In genomic region chr3:186932281-186933181, GRCh38 we compare ENCODE assay signal across 8 cellular contexts. TPM values are rescaled to one million over a fixed set of nuclear protein-coding genes. Genes with fewer than 3 reads are reported as not detected.
A peak's percentile ranks its signal among the peaks of the same experiment; 100 is the strongest.
DNase-seq lines count a peak whose midpoint lies in the region; ATAC-seq and TF ChIP-seq lines count a peak whose summit lies in the region.

No MANE protein-coding gene starts in this region.

- H3K36me3 Mint-ChIP-seq in Caco-2 (ENCODE audit: insufficient read depth, unreplicated experiment), result no peaks in the 10 kb centered on the region

- no peak overlapping the region for H3K27ac Mint-ChIP-seq in Caco-2 (ENCODE audit: unreplicated experiment)

- ATAC-seq in HG03442 (IDR thresholded peaks at IDR 0.05; ENCODE audit: unreplicated experiment) (no peak), GM21423 (IDR thresholded peaks at IDR 0.05; ENCODE audit: unreplicated experiment) (no peak)

- H3K27ac ChIP-seq in colonic mucosa, result peak overlapping the region; percentile 48

- CTCF ChIA-PET in Caco-2 (lab: Charles Lee), result no interaction called here

- intact Hi-C loops in Caco-2 (cut with micrococcal nuclease; ENCODE audit: unreplicated experiment) (loop anchor here (5.0 kb wide), 1 partner anchor 35 kb away; no protein-coding TSS in a partner anchor), colonic mucosa (cut with DNase I) (no loop called here)

- H3K9ac ChIP-seq in colonic mucosa (ENCODE audit: low read depth in 2 of 2, low read length in 2 of 2), result peak overlapping the region; percentile 76 to 81
- peak overlapping the region; percentile 70 for H3K9ac ChIP-seq in mucosa of stomach (ENCODE audit: low read length)

- peaks cover 5% of the 10 kb centered on the region for H3K4me1 Mint-ChIP-seq in Caco-2 (ENCODE audit: low read depth, unreplicated experiment)

- peaks cover 2% of the 10 kb centered on the region; the same call in 1 of the 2 replicates for H3K36me3 ChIP-seq in Caco-2 (ENCODE audit: control insufficient read depth, insufficient read depth, low read length)
- no peaks in the 10 kb centered on the region for H3K36me3 ChIP-seq in colonic mucosa
- no peaks in the 10 kb centered on the region for H3K36me3 ChIP-seq in mucosa of stomach (ENCODE audit: control insufficient read depth, insufficient read depth, low read length)

- H3K27me3 Mint-ChIP-seq in Caco-2 (ENCODE audit: insufficient read depth, unreplicated experiment), result no peaks in the 10 kb centered on the region

- H3K4me3 ChIP-seq in Caco-2 (ENCODE audit: low read depth, low read length), result peak overlapping the region; percentile 81
- H3K4me3 ChIP-seq in colonic mucosa, result peak overlapping the region; percentile 78
- peak overlapping the region; percentile 55 for H3K4me3 ChIP-seq in mucosa of stomach (ENCODE audit: low read length)

- no peaks in the 10 kb centered on the region for H3K27me3 ChIP-seq in Caco-2 (replicated peaks; ENCODE audit: control insufficient read depth, insufficient read depth, low read length)
- no peaks in the 10 kb centered on the region for H3K27me3 ChIP-seq in colonic mucosa
- peaks cover 13% of the 10 kb centered on the region for H3K27me3 ChIP-seq in mucosa of stomach (ENCODE audit: control insufficient read depth, insufficient read depth, low read length)

- H3K9me3 ChIP-seq in Caco-2 (no peaks in the 10 kb centered on the region), colonic mucosa (no peaks in the 10 kb centered on the region), mucosa of stomach (ENCODE audit: control insufficient read depth, low read length) (no peaks in the 10 kb centered on the region)

- POLR2A ChIA-PET in Caco-2 (lab: Charles Lee), result no interaction called here

- peak overlapping the region; percentile 91 for H3K4me3 Mint-ChIP-seq in Caco-2 (ENCODE audit: unreplicated experiment)

- H3K4me1 ChIP-seq in Caco-2, result no peaks in the 10 kb centered on the region
- no peaks in the 10 kb centered on the region for H3K4me1 ChIP-seq in colonic mucosa
- H3K4me1 ChIP-seq in mucosa of stomach (ENCODE audit: control insufficient read depth, insufficient read depth, low read length), result peaks cover 6% of the 10 kb centered on the region

- TF ChIP-seq CTCF in Caco-2 (IDR thresholded peaks at IDR 0.05; ENCODE audit: insufficient read depth in 1 of 2, low read depth in 1 of 2, low read length in 1 of 2, severe bottlenecking in 1 of 2, unreplicated experiment in 1 of 2) (no peak), colonic mucosa (IDR thresholded peaks at IDR 0.05) (no peak)

- TSS peak; percentile 25 for BruUV-seq in Caco-2 (replicated peaks; lab: Mats Ljungman, UMichigan)

- DNase-seq in Caco-2 (no peak), NCI-H345 treated with DMSO at 0.1 percent for 48 hours (lab: John Stamatoyannopoulos, UW; ENCODE audit: unreplicated experiment) (peak; percentile 13), colonic mucosa (no peak), NOMO-1 treated with dmso at 0.1 percent for 144 hours (lab: John Stamatoyannopoulos, UW; ENCODE audit: unreplicated experiment) (no peak), DMS153 (lab: John Stamatoyannopoulos, UW) (no peak)

- H3K9me3 Mint-ChIP-seq in Caco-2 (ENCODE audit: unreplicated experiment), result no peaks in the 10 kb centered on the region

RNA-seq across cellular contexts. Expression of gene ST6GAL1, which starts 2.2 kb away (rescaled TPM):
- total RNA-seq in Caco-2 (2022) (34.6 and 40.3 TPM in 2 replicates), colonic mucosa (10 to 100 TPM; 57.2 to 81.8 TPM)
